ENCODE assay signal across 8 cellular contexts in genomic region chr3:156150434-156151066, GRCh38. TPM values are rescaled to one million over a fixed set of nuclear protein-coding genes. Genes with fewer than 3 reads are reported as not detected.
A peak's percentile ranks its signal among the peaks of the same experiment; 100 is the strongest.
DNase-seq lines count a peak whose midpoint lies in the region; ATAC-seq and TF ChIP-seq lines count a peak whose summit lies in the region.

No MANE protein-coding gene starts in this region.

- H3K9ac ChIP-seq in DND-41 (ENCODE audit: low read depth, low read length) (no peak overlapping the region), SU-DHL-6 (ENCODE audit: low read length) (no peak overlapping the region), liver (ENCODE audit: low read depth in 1 of 2, low read length in 2 of 2) (no peak overlapping the region)

- H3K4me1 ChIP-seq in DND-41 (ENCODE audit: insufficient read depth, low read length) (no peaks in the 10 kb centered on the region), liver (ENCODE audit: control insufficient read depth in 4 of 4, insufficient read depth in 4 of 4, low read length in 3 of 4) (no peaks in the 10 kb centered on the region)

- H2AFZ ChIP-seq in DND-41 (ENCODE audit: low read depth, low read length) (no peak overlapping the region), SU-DHL-6 (ENCODE audit: low read depth, low read length, severe bottlenecking) (no peak overlapping the region)

- peak; percentile 96 to 97 for TF ChIP-seq RAD21 in liver (IDR thresholded peaks at IDR 0.05)

- ATAC-seq in DND-41 (ENCODE audit: insufficient read depth, low read depth) (peak; percentile 76), GM21515 (IDR thresholded peaks at IDR 0.05; ENCODE audit: unreplicated experiment) (peak; percentile 45), HG02588 (IDR thresholded peaks at IDR 0.05; ENCODE audit: unreplicated experiment) (no peak)

- H3K9me2 ChIP-seq in SU-DHL-6 (replicated peaks; ENCODE audit: insufficient read depth, low read length): no peaks in the 10 kb centered on the region

- TF ChIP-seq CTCF in DND-41 (IDR thresholded peaks at IDR 0.05; ENCODE audit: borderline replicate concordance, extremely low read depth, low read length, poor library complexity, severe bottlenecking) (peak; percentile 91), SU-DHL-6 (IDR thresholded peaks at IDR 0.05; ENCODE audit: insufficient read depth, low read length, poor library complexity, severe bottlenecking) (peak; percentile 69), coronary artery (IDR thresholded peaks at IDR 0.05) (peak; percentile 58), liver (IDR thresholded peaks at IDR 0.05; ENCODE audit: low read depth, low read length, missing input control) (peak; percentile 95)

- H3K79me2 ChIP-seq in DND-41 (ENCODE audit: insufficient read depth, low read length) (no peaks in the 10 kb centered on the region), SU-DHL-6 (ENCODE audit: insufficient read depth, low read length) (no peaks in the 10 kb centered on the region)

- H3F3A ChIP-seq in SU-DHL-6 (ENCODE audit: insufficient read depth): no peaks in the 10 kb centered on the region

- H3K9me3 ChIP-seq in DND-41 (ENCODE audit: insufficient read depth, low read length, severe bottlenecking): no peaks in the 10 kb centered on the region
- H3K9me3 ChIP-seq in SU-DHL-6 (ENCODE audit: insufficient read depth, low read length): no peaks in the 10 kb centered on the region
- no peaks in the 10 kb centered on the region for H3K9me3 ChIP-seq in liver (ENCODE audit: control insufficient read depth in 4 of 4, low read length in 3 of 4)

- 17% methylated on average over 8 of the region's 8 CpGs for WGBS in liver

- H3K36me3 ChIP-seq in DND-41 (ENCODE audit: insufficient read depth, low read length) (no peaks in the 10 kb centered on the region), SU-DHL-6 (ENCODE audit: low read length) (no peaks in the 10 kb centered on the region), liver (ENCODE audit: control insufficient read depth in 4 of 4, insufficient read depth in 3 of 4, low read depth in 1 of 4, low read length in 3 of 4) (no peaks in the 10 kb centered on the region)

- H3K27me3 ChIP-seq in DND-41 (ENCODE audit: insufficient read depth, low read length, poor library complexity) (peaks cover 4% of the 10 kb centered on the region), SU-DHL-6 (ENCODE audit: low read length) (no peaks in the 10 kb centered on the region), liver (ENCODE audit: control insufficient read depth in 4 of 4, insufficient read depth in 4 of 4, low read length in 3 of 4) (no peaks in the 10 kb centered on the region)

- no peak overlapping the region for H3K4me3 ChIP-seq in DND-41 (ENCODE audit: low read depth in 1 of 2, low read length in 2 of 2)
- no peak overlapping the region for H3K4me3 ChIP-seq in SU-DHL-6 (ENCODE audit: insufficient read depth, low read length, poor library complexity, severe bottlenecking)
- H3K4me3 ChIP-seq in coronary artery: peak overlapping the region; percentile 22
- H3K4me3 ChIP-seq in liver (ENCODE audit: low read depth in 1 of 3, low read length in 3 of 3): no peak overlapping the region

- peak; percentile 41 for DNase-seq in DND-41
- peak; percentile 80 for DNase-seq in NAMALWA (ENCODE audit: low spot score)
- no peak for DNase-seq in coronary artery (ENCODE audit: low spot score)
- DNase-seq in superior temporal gyrus (ENCODE audit: extremely low spot score): peak; percentile 97

- H3K27ac ChIP-seq in DND-41 (ENCODE audit: low read length) (no peak overlapping the region), SU-DHL-6 (ENCODE audit: low read depth, low read length) (no peak overlapping the region), coronary artery (peak overlapping the region; percentile 67 to 79), liver (ENCODE audit: low read depth in 1 of 2, low read length in 2 of 2) (no peak overlapping the region)

- H4K20me1 ChIP-seq in DND-41 (ENCODE audit: insufficient read depth, low read length) (no peaks in the 10 kb centered on the region), SU-DHL-6 (ENCODE audit: low read depth, low read length) (no peaks in the 10 kb centered on the region)

- H3K4me2 ChIP-seq in DND-41 (ENCODE audit: insufficient read depth, low read length) (no peak overlapping the region), SU-DHL-6 (ENCODE audit: low read depth, low read length, poor library complexity, severe bottlenecking) (no peak overlapping the region)

TF ChIP-seq in liver, 16 proteins besides CTCF, POLR2A, EP300 and RAD21:
- TF ChIP-seq EGR1 (IDR thresholded peaks at IDR 0.05; ENCODE audit: low read depth in 2 of 2) (no peak), RXRA (IDR thresholded peaks at IDR 0.05) (peak in 1 of 2 donors; percentile 11), YY1 (IDR thresholded peaks at IDR 0.05) (no peak), ATF3 (IDR thresholded peaks at IDR 0.05) (no peak), GABPA (IDR thresholded peaks at IDR 0.05 in 1 of 2, conservative IDR thresholded peaks at IDR 0.05 in 1 of 2) (no peak), TAF1 (conservative IDR thresholded peaks at IDR 0.05) (no peak)

RNA-seq across cellular contexts. Expression of gene KCNAB1, which starts 30.2 kb away (rescaled TPM):
- 1 to 10 TPM in 1 of 2 donors, under 1 TPM in 1; 0.84 to 2.8 TPM for total RNA-seq in liver
- polyA plus RNA-seq in liver: 1 to 10 TPM in 1 of 2 donors, under 1 TPM in 1; 0.76 to 1.2 TPM

Comparison
In these comparisons a context has a peak if more than half of its experiments do, and no peak if none do; other contexts are left out.
1. H3K27ac ChIP-seq: peak in coronary artery (2 of 2); none in DND-41 (single experiment), SU-DHL-6 (single experiment) and liver (0 of 2).
2. Peak in every context shown above with its lines, with median percentiles within 50 percentile points of each other: CTCF ChIP-seq.